ENCODE assay signal across 9 cellular contexts in genomic region chr11:57662893-57663292, GRCh38. TPM values are rescaled to one million over a fixed set of nuclear protein-coding genes. Genes with fewer than 3 reads are reported as not detected.
A peak's percentile ranks its signal among the peaks of the same experiment; 100 is the strongest.
DNase-seq lines count a peak whose midpoint lies in the region; ATAC-seq and TF ChIP-seq lines count a peak whose summit lies in the region.
"Had no signal": no experiment of that assay in that cellular context is flagged by ENCODE, and none has a peak within 500 bp of the region (broad histone marks: within the 10 kb centered on the region; RNA-seq: fewer than 3 reads in every experiment).

No MANE protein-coding gene starts in this region.

- H3K9ac ChIP-seq in BLaER1 treated with 17β-estradiol and CSF1 and Interleukin-3, amounts not matched to agents 10 nM and 100 nM = peak overlapping the region in 6 of 11 experiments; percentile 3 to 50 (median 22); a peak in 5 of 22 replicates
- no peak overlapping the region for H3K9ac ChIP-seq in PC-3 (ENCODE audit: low read length)

- no peaks in the 10 kb centered on the region for H3K27me3 ChIP-seq in BLaER1 treated with 17β-estradiol and CSF1 and Interleukin-3, amounts not matched to agents 10 nM and 100 nM
- H3K27me3 ChIP-seq in PC-3 (ENCODE audit: low read length) = no peaks in the 10 kb centered on the region
- H3K27me3 ChIP-seq in testis = no peaks in the 10 kb centered on the region

- BruUV-seq in PC-3 (replicated peaks; lab: Mats Ljungman, UMichigan) = no TSS peak

- DNase-seq in PC-3 = peak; percentile 40
- no peak for DNase-seq in fibroblast of villous mesenchyme (ENCODE audit: low read depth)
- DNase-seq in omental fat pad (ENCODE audit: low spot score) = no peak
- no peak for DNase-seq in testis
- DNase-seq in NCI-H2107 (lab: John Stamatoyannopoulos, UW) = no peak

- no peak overlapping the region for H3K4me2 ChIP-seq in BLaER1 treated with 17β-estradiol and CSF1 and Interleukin-3, amounts not matched to agents 10 nM and 100 nM
- H3K4me2 ChIP-seq in PC-3 (ENCODE audit: low read length) = no peak overlapping the region

- intact Hi-C loops in PC-3 (cut with micrococcal nuclease) = no loop called here
- intact Hi-C loops in testis (cut with DNase I; ENCODE audit: low total_unique reads) = no loop called here

- peaks cover 17 to 39% (median 25%) of the 10 kb centered on the region in 10 experiments for H3K4me1 ChIP-seq in BLaER1 treated with 17β-estradiol and CSF1 and Interleukin-3, amounts not matched to agents 10 nM and 100 nM
- H3K4me1 ChIP-seq in PC-3 (ENCODE audit: insufficient read depth, low read length) (peaks cover 7% of the 10 kb centered on the region), testis (peaks cover 3% of the 10 kb centered on the region)

- peaks cover 0 to 51% (median 18%) of the 10 kb centered on the region in 11 experiments; a peak in 12 of 22 replicates for H4K20me1 ChIP-seq in BLaER1 treated with 17β-estradiol and CSF1 and Interleukin-3, amounts not matched to agents 10 nM and 100 nM
- H4K20me1 ChIP-seq in PC-3 (ENCODE audit: low read length) = 0 out of 2 replicates have a peak, but pooled peaks cover 3% of the 10 kb centered on the region

- peaks cover 28% of the 10 kb centered on the region for H3K79me2 ChIP-seq in PC-3 (ENCODE audit: low read length)

- no peaks in the 10 kb centered on the region for H3K9me3 ChIP-seq in BLaER1 treated with 17β-estradiol and CSF1 and Interleukin-3, amounts not matched to agents 10 nM and 100 nM (replicated peaks in 1 of 11)
- H3K9me3 ChIP-seq in PC-3 (ENCODE audit: low read length) = no peaks in the 10 kb centered on the region
- H3K9me3 ChIP-seq in testis = no peaks in the 10 kb centered on the region

- no peak for TF ChIP-seq POLR2A in testis (IDR thresholded peaks at IDR 0.05)

- WGBS in testis, 2 donors = 66 to 71% methylated on average over 4 of the region's 4 CpGs

- peaks cover 36 to 45% (median 41%) of the 10 kb centered on the region in 11 experiments for H3K36me3 ChIP-seq in BLaER1 treated with 17β-estradiol and CSF1 and Interleukin-3, amounts not matched to agents 10 nM and 100 nM
- H3K36me3 ChIP-seq in PC-3 (ENCODE audit: low read depth, low read length) (peaks cover 21% of the 10 kb centered on the region), testis (ENCODE audit: low read depth, missing control alignments) (no peaks in the 10 kb centered on the region)

- no peak overlapping the region for H3K27ac ChIP-seq in BLaER1 treated with 17β-estradiol and CSF1 and Interleukin-3, amounts not matched to agents 10 nM and 100 nM
- H3K27ac ChIP-seq in PC-3 (ENCODE audit: low read length) = no peak overlapping the region
- H3K27ac ChIP-seq in testis = no peak overlapping the region

- no peak for ATAC-seq in PC-3
- ATAC-seq in omental fat pad (ENCODE audit: low FRiP score) = no peak
- ATAC-seq in HG02870 (IDR thresholded peaks at IDR 0.05; ENCODE audit: unreplicated experiment) = no peak
- ATAC-seq: natural killer cell treated with Interleukin-12 subunit alpha and Interleukin-12 subunit beta and Interleukin-15 and Interleukin-18, amount 100 ng/mL, for 72 hours had no signal

- CTCF ChIA-PET in PC-3 (lab: Charles Lee) = no interaction called here

- H2AFZ ChIP-seq in PC-3 (ENCODE audit: low read length) = no peak overlapping the region

- H3K9me2 ChIP-seq in PC-3 (replicated peaks; ENCODE audit: low read length) = no peaks in the 10 kb centered on the region

- H3F3A ChIP-seq in PC-3 (ENCODE audit: low read length, unreplicated experiment) = no peaks in the 10 kb centered on the region

- POLR2A ChIA-PET in PC-3 (lab: Charles Lee; ENCODE audit: unreplicated experiment) = no interaction called here

- TF ChIP-seq CTCF in GM12873 (IDR thresholded peaks at IDR 0.05; ENCODE audit: insufficient read depth, low read depth, low read length, missing control alignments) (peak; percentile 30), PC-3 (conservative IDR thresholded peaks at IDR 0.05; ENCODE audit: low read depth, low read length) (peak; percentile 52; the same call in 1 of the 2 replicates), fibroblast of villous mesenchyme (IDR thresholded peaks at IDR 0.05; ENCODE audit: insufficient read depth, low read depth, low read length) (peak; percentile 5), omental fat pad (IDR thresholded peaks at IDR 0.05) (no peak), testis (IDR thresholded peaks at IDR 0.05) (no peak)

- H3K4me3 ChIP-seq in BLaER1 treated with 17β-estradiol and CSF1 and Interleukin-3, amounts not matched to agents 10 nM and 100 nM = no peak overlapping the region
- H3K4me3 ChIP-seq in PC-3 (ENCODE audit: low read length) (no peak overlapping the region), fibroblast of villous mesenchyme (ENCODE audit: low read depth, low read length) (no peak overlapping the region), testis (no peak overlapping the region)

RNA-seq across cellular contexts. Expression of gene ZDHHC5, which starts 5.0 kb away (rescaled TPM):
- 86.7 and 102 TPM in 2 replicates for total RNA-seq in PC-3 (2014; rRNA removed)
- total RNA-seq in fibroblast of villous mesenchyme = 39.0 and 59.6 TPM in 2 replicates
- total RNA-seq in omental fat pad = 10 to 100 TPM; 44.1 to 61.5 (median 50.7) TPM
- total RNA-seq in testis = 10 to 100 TPM; 75.4 to 79.8 TPM
- polyA plus RNA-seq in testis (ENCODE audit: insufficient read depth, low read depth, low replicate concordance) = 124 TPM

RNA-seq across cellular contexts. Expression of gene CLP1, which starts 5.3 kb away (rescaled TPM):
- total RNA-seq in PC-3 (2014; rRNA removed) (23.0 and 28.4 TPM in 2 replicates), fibroblast of villous mesenchyme (16.4 and 19.0 TPM in 2 replicates), omental fat pad (10 to 100 TPM; 12.3 to 26.1 (median 15.7) TPM), testis (10 to 100 TPM; 15.5 to 19.8 TPM)
- polyA plus RNA-seq in testis (ENCODE audit: insufficient read depth, low read depth, low replicate concordance) = 14.4 TPM

RNA-seq across cellular contexts. Expression of gene YPEL4, which starts 13.2 kb away (rescaled TPM):
- total RNA-seq in PC-3 (2014; rRNA removed) (not detected in 2 replicates), fibroblast of villous mesenchyme (0.43 and 0.64 TPM in 2 replicates), omental fat pad (1 to 10 TPM in 3 of 4 donors, under 1 TPM in 1; 0.63 to 1.8 (median 1.5) TPM), testis (1 to 10 TPM; 1.4 to 3.4 TPM)
- 4.2 TPM for polyA plus RNA-seq in testis (ENCODE audit: insufficient read depth, low read depth, low replicate concordance)
- total RNA-seq: natural killer cell treated with Interleukin-12 subunit alpha and Interleukin-12 subunit beta and Interleukin-15 and Interleukin-18, amount 100 ng/mL, for 72 hours had no signal

RNA-seq across cellular contexts. Expression of gene MED19, which starts 49.1 kb away (rescaled TPM):
- 41.8 and 42.3 TPM in 2 replicates for total RNA-seq in PC-3 (2014; rRNA removed)
- total RNA-seq in fibroblast of villous mesenchyme = 11.2 and 14.2 TPM in 2 replicates
- 10 to 100 TPM; 10.7 to 14.4 (median 12.2) TPM for total RNA-seq in omental fat pad
- 10 to 100 TPM; 49.9 to 52.3 TPM for total RNA-seq in testis
- 48.3 TPM for polyA plus RNA-seq in testis (ENCODE audit: insufficient read depth, low read depth, low replicate concordance)

RNA-seq across cellular contexts. Expression of gene TMX2, which starts 49.5 kb away (rescaled TPM):
- total RNA-seq in PC-3 (2014; rRNA removed) (228 and 241 TPM in 2 replicates), fibroblast of villous mesenchyme (62.8 and 79.9 TPM in 2 replicates), omental fat pad (10 to 100 TPM; 49.0 to 73.9 (median 68.8) TPM), testis (10 to 100 TPM; 73.3 to 85.9 TPM)
- 88.6 TPM for polyA plus RNA-seq in testis (ENCODE audit: insufficient read depth, low read depth, low replicate concordance)

Comparison
In these comparisons a context has a peak if more than half of its experiments do, and no peak if none do; other contexts are left out.
1. CTCF ChIP-seq: peak in GM12873 (single experiment), PC-3 (single experiment) and fibroblast of villous mesenchyme (single experiment); none in omental fat pad (0 of 3) and testis (0 of 3).